Comparison of ENCODE assay signal across 1 cellular context in the genomic region with DNA sequence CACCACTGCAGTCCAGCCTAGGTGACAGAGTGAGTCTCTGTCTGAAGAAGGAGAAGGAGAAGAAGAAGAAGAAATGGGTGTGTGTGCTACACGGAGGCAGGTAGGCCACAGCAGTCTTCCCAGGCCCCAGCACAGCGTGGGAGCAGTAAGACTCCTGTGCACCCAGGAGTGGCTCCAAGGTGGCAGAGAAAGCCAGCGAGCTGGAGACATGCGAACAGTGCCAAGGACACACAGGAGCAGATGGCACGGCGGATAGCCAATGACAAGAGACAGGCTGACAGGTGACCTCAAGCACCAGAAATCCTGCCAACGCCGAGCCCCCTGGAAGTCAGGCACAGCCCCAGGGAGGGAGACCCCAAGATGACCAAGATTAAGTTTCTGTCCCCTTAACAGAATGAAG.
TF ChIP-seq lines count a peak whose summit lies in the region.

No MANE protein-coding gene starts in this region.

TF ChIP-seq in K562, 482 proteins besides CTCF, POLR2A, EP300 and RAD21:
- TF ChIP-seq ZNF589 (CRISPR knock-in tag; IDR thresholded peaks at IDR 0.05; ENCODE audit: low read depth) (no peak), CBFA2T3 (IDR thresholded peaks at IDR 0.05) (no peak), ZNF165 (CRISPR knock-in tag; IDR thresholded peaks at IDR 0.05; ENCODE audit: borderline replicate concordance) (no peak), TFAM (CRISPR knock-in tag; conservative IDR thresholded peaks at IDR 0.05) (no peak), FUS (optimal IDR thresholded peaks at IDR 0.05; ENCODE audit: low read depth, low read length) (no peak), STAT5B (CRISPR knock-in tag; IDR thresholded peaks at IDR 0.05) (no peak), BRD4 (IDR thresholded peaks at IDR 0.05) (no peak), RFX1 (IDR thresholded peaks at IDR 0.05) (no peak), KLF1 (tag; IDR thresholded peaks at IDR 0.05) (no peak), EGR1 (conservative IDR thresholded peaks at IDR 0.05) (no peak), SIX5 (IDR thresholded peaks at IDR 0.05; ENCODE audit: borderline replicate concordance in 1 of 2, insufficient read depth in 1 of 2, low read depth in 1 of 2, low read length in 2 of 2) (no peak), MTA3 (IDR thresholded peaks at IDR 0.05; ENCODE audit: borderline replicate concordance) (no peak), PTBP1 (IDR thresholded peaks at IDR 0.05; ENCODE audit: low read depth, low read length) (no peak), BMI1 (IDR thresholded peaks at IDR 0.05; ENCODE audit: low read length) (no peak), MEIS2 (IDR thresholded peaks at IDR 0.05; ENCODE audit: partially characterized antibody) (no peak), ZNF445 (CRISPR knock-in tag; IDR thresholded peaks at IDR 0.05; ENCODE audit: low read depth) (no peak), KLF13 (tag; IDR thresholded peaks at IDR 0.05; ENCODE audit: borderline replicate concordance, low read depth) (no peak)
- TF ChIP-seq, protein P1, sequence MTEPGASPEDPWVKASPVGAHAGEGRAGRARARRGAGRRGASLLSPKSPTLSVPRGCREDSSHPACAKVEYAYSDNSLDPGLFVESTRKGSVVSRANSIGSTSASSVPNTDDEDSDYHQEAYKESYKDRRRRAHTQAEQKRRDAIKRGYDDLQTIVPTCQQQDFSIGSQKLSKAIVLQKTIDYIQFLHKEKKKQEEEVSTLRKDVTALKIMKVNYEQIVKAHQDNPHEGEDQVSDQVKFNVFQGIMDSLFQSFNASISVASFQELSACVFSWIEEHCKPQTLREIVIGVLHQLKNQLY (CRISPR knock-in tag; conservative IDR thresholded peaks at IDR 0.05): no peak
- TF ChIP-seq, protein P2, sequence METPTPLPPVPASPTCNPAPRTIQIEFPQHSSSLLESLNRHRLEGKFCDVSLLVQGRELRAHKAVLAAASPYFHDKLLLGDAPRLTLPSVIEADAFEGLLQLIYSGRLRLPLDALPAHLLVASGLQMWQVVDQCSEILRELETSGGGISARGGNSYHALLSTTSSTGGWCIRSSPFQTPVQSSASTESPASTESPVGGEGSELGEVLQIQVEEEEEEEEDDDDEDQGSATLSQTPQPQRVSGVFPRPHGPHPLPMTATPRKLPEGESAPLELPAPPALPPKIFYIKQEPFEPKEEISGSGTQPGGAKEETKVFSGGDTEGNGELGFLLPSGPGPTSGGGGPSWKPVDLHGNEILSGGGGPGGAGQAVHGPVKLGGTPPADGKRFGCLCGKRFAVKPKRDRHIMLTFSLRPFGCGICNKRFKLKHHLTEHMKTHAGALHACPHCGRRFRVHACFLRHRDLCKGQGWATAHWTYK (CRISPR knock-in tag; IDR thresholded peaks at IDR 0.05): no peak
